ENCODE assay signal across 10 cellular contexts in the genomic region with DNA sequence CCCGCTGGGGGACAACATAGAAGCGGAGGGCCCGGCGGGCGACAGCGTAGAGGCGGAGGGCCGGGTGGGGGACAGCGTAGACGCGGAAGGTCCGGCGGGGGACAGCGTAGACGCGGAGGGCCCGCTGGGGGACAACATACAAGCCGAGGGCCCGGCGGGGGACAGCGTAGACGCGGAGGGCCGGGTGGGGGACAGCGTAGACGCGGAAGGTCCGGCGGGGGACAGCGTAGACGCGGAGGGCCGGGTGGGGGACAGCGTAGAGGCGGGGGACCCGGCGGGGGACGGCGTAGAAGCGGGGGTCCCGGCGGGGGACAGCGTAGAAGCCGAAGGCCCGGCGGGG. TPM values are rescaled to one million over a fixed set of nuclear protein-coding genes. Genes with fewer than 3 reads are reported as not detected.
DNase-seq lines count a peak whose midpoint lies in the region; ATAC-seq and TF ChIP-seq lines count a peak whose summit lies in the region.
"Not testable (repeated sequence)": the region's sequence is repeated elsewhere in the genome, so short reads cannot be mapped to it uniquely, and the experiment has no call there.
"Had no signal": no experiment of that assay in that cellular context is flagged by ENCODE, and none has a peak within 500 bp of the region (broad histone marks: within the 10 kb centered on the region; RNA-seq: fewer than 3 reads in every experiment).

No MANE protein-coding gene starts in this region.

- TF ChIP-seq CTCF in IMR-90 (conservative IDR thresholded peaks at IDR 0.05; ENCODE audit: low read depth, low read length); colonic mucosa (IDR thresholded peaks at IDR 0.05); cardiac muscle cell (IDR thresholded peaks at IDR 0.05; ENCODE audit: low read depth, low read length); lung (IDR thresholded peaks at IDR 0.05; ENCODE audit: control extremely low read depth, extremely low read depth); prostate gland (IDR thresholded peaks at IDR 0.05); thoracic aorta (IDR thresholded peaks at IDR 0.05): not testable (repeated sequence)

- H3K9me3 Mint-ChIP-seq in activated T-cell treated with anti-CD3 and anti-CD28 coated beads, Interleukin-2, amount 50 U/mL, for 24 hours: not testable (repeated sequence)

- H3K27ac ChIP-seq in BLaER1 treated with 17β-estradiol and CSF1 and Interleukin-3, amounts not matched to agents 10 nM and 100 nM; IMR-90 (ENCODE audit: insufficient read depth, low read length); colonic mucosa; cardiac muscle cell; thoracic aorta: not testable (repeated sequence)
- H3K27ac ChIP-seq in lung (ENCODE audit: low read depth in 1 of 2, low read length in 1 of 2) (peak overlapping the region in 1 of 2 donors; percentile 64), prostate gland (peak overlapping the region; percentile 65 to 67)

- H2BK20ac ChIP-seq in IMR-90 (ENCODE audit: low read depth, low read length): not testable (repeated sequence)

- H3K56ac ChIP-seq in IMR-90 (ENCODE audit: extremely low read depth, insufficient read depth, low read length): not testable (repeated sequence)

- H3K36me3 ChIP-seq in BLaER1 treated with 17β-estradiol and CSF1 and Interleukin-3, amounts not matched to agents 10 nM and 100 nM; IMR-90 (ENCODE audit: control insufficient read depth, insufficient read depth, low read length); colonic mucosa; cardiac muscle cell; lung (ENCODE audit: control insufficient read depth in 2 of 2, insufficient read depth in 2 of 2, low read length in 2 of 2); prostate gland; thoracic aorta: not testable (repeated sequence)

- peak overlapping the region in 3 of 11 experiments; percentile 35 to 56 (median 38); a peak in 3 of 22 replicates for H3K9ac ChIP-seq in BLaER1 treated with 17β-estradiol and CSF1 and Interleukin-3, amounts not matched to agents 10 nM and 100 nM
- H3K9ac ChIP-seq in IMR-90 (ENCODE audit: low read depth, low read length): not testable (repeated sequence)
- peak overlapping the region in 1 of 2 donors; percentile 81 for H3K9ac ChIP-seq in colonic mucosa (ENCODE audit: low read depth in 2 of 2, low read length in 2 of 2)

- peak overlapping the region; percentile 47 to 93 (median 70) for H3K4me2 ChIP-seq in BLaER1 treated with 17β-estradiol and CSF1 and Interleukin-3, amounts not matched to agents 10 nM and 100 nM
- H3K4me2 ChIP-seq in IMR-90 (ENCODE audit: low read depth, low read length): peak overlapping the region; percentile 74; the same call in 1 of the 2 replicates

- not testable (repeated sequence) for H3K79me1 ChIP-seq in IMR-90 (ENCODE audit: low read depth in 1 of 2, low read length in 2 of 2)

- H2AK9ac ChIP-seq in IMR-90 (replicated peaks; ENCODE audit: low read depth, low read length, poor library complexity): not testable (repeated sequence)

- H3K27me3 ChIP-seq in BLaER1 treated with 17β-estradiol and CSF1 and Interleukin-3, amounts not matched to agents 10 nM and 100 nM: peaks cover 57 to 78% (median 69%) of the 10 kb centered on the region in 11 experiments
- H3K27me3 ChIP-seq in IMR-90 (ENCODE audit: control insufficient read depth, insufficient read depth, low read length) (peaks cover 86% of the 10 kb centered on the region), colonic mucosa (peaks cover 13% of the 10 kb centered on the region), cardiac muscle cell (peaks cover 94% of the 10 kb centered on the region)
- H3K27me3 ChIP-seq in lung (ENCODE audit: control insufficient read depth, insufficient read depth); prostate gland (replicated peaks; ENCODE audit: insufficient read depth); thoracic aorta (replicated peaks; ENCODE audit: insufficient read depth): not testable (repeated sequence)

- peak overlapping the region; percentile 62 for H2AFZ ChIP-seq in IMR-90 (replicated peaks; ENCODE audit: low read length, poor library complexity)

- in situ Hi-C loops in IMR-90 (cut with MboI; ENCODE audit: low sequenced_read_pairs): not testable (repeated sequence)

- peaks cover 78% of the 10 kb centered on the region for H3K27me3 Mint-ChIP-seq in activated T-cell treated with anti-CD3 and anti-CD28 coated beads, Interleukin-2, amount 50 U/mL, for 24 hours

- CTCF ChIA-PET in IMR-90 (lab: Yijun Ruan, JAX): not testable (repeated sequence)

- H4K8ac ChIP-seq in IMR-90 (ENCODE audit: low read depth in 2 of 2, low read length in 2 of 2): not testable (repeated sequence)

- ATAC-seq in IMR-90 (ENCODE audit: low read depth); lung (ENCODE audit: insufficient read depth, low FRiP score); thoracic aorta (ENCODE audit: insufficient number of reproducible peaks, low FRiP score, low read depth): not testable (repeated sequence)

- peaks cover 5 to 32% (median 7%) of the 10 kb centered on the region in 10 experiments; a peak in 17 of 20 replicates for H3K4me1 ChIP-seq in BLaER1 treated with 17β-estradiol and CSF1 and Interleukin-3, amounts not matched to agents 10 nM and 100 nM
- H3K4me1 ChIP-seq in IMR-90 (ENCODE audit: control insufficient read depth, insufficient read depth, low read length); colonic mucosa; cardiac muscle cell (ENCODE audit: low read depth); prostate gland (replicated peaks): not testable (repeated sequence)
- H3K4me1 ChIP-seq in lung (ENCODE audit: control insufficient read depth in 2 of 2, insufficient read depth in 2 of 2, low read length in 2 of 2) (peaks cover 0 to 13% of the 10 kb centered on the region in 2 donors), thoracic aorta (ENCODE audit: control insufficient read depth in 1 of 2, low read depth in 2 of 2) (peaks cover 15 to 16% of the 10 kb centered on the region in 2 donors)

- not testable (repeated sequence) for H4K91ac ChIP-seq in IMR-90 (ENCODE audit: insufficient read depth, low read depth, low read length)

- H3K4me3 Mint-ChIP-seq in activated T-cell treated with anti-CD3 and anti-CD28 coated beads, Interleukin-2, amount 50 U/mL, for 24 hours: peak overlapping the region; percentile 49

- intact Hi-C loops in IMR-90 (cut with micrococcal nuclease); colonic mucosa (cut with DNase I); prostate gland (cut with DNase I): not testable (repeated sequence)

- DNase-seq in IMR-90; activated T-cell treated with anti-CD3 and anti-CD28 coated beads, Interleukin-2, amount 50 U/mL, for 24 hours; colonic mucosa; cardiac muscle cell (ENCODE audit: low read depth in 1 of 2, low spot score in 1 of 2); lung (ENCODE audit: low spot score); prostate gland (ENCODE audit: low spot score); thoracic aorta (ENCODE audit: low spot score): not testable (repeated sequence)

- not testable (repeated sequence) for H3K4me1 Mint-ChIP-seq in activated T-cell treated with anti-CD3 and anti-CD28 coated beads, Interleukin-2, amount 50 U/mL, for 24 hours (ENCODE audit: low read depth)

- H3K23ac ChIP-seq in IMR-90 (ENCODE audit: low read depth, low read length): not testable (repeated sequence)

- not testable (repeated sequence) for H3K18ac ChIP-seq in IMR-90 (ENCODE audit: low read depth, low read length)

- H3K14ac ChIP-seq in IMR-90 (replicated peaks; ENCODE audit: low read depth, low read length): not testable (repeated sequence)

- H2AK5ac ChIP-seq in IMR-90 (ENCODE audit: low read depth, low read length): not testable (repeated sequence)

- not testable (repeated sequence) for H2BK120ac ChIP-seq in IMR-90 (ENCODE audit: low read depth, low read length)

- H4K5ac ChIP-seq in IMR-90 (ENCODE audit: low read depth, low read length): not testable (repeated sequence)

- POLR2A ChIA-PET in IMR-90 (lab: Charles Lee; ENCODE audit: unreplicated experiment): not testable (repeated sequence)

- not testable (repeated sequence) for H4K20me1 ChIP-seq in BLaER1 treated with 17β-estradiol and CSF1 and Interleukin-3, amounts not matched to agents 10 nM and 100 nM; IMR-90 (ENCODE audit: insufficient read depth, low read length)

- 1% methylated on average over 13 of the region's 46 CpGs; no CpG with 5 or more reads in 1 of the 2 experiments for WGBS in IMR-90 (ENCODE audit: extremely low coverage in 2 of 2, insufficient read length in 1 of 2), 2 experiments
- 2 to 3% methylated on average over 38 to 46 of the region's 46 CpGs for WGBS in lung, 2 donors
- 2% methylated on average over 46 of the region's 46 CpGs for WGBS in prostate gland

- H2BK15ac ChIP-seq in IMR-90 (ENCODE audit: low read depth, low read length): not testable (repeated sequence)

- peaks cover 13 to 39% (median 25%) of the 10 kb centered on the region in 11 experiments for H3K9me3 ChIP-seq in BLaER1 treated with 17β-estradiol and CSF1 and Interleukin-3, amounts not matched to agents 10 nM and 100 nM (replicated peaks in 1 of 11)
- H3K9me3 ChIP-seq in IMR-90 (ENCODE audit: control insufficient read depth, insufficient read depth, low read length); colonic mucosa; cardiac muscle cell (ENCODE audit: low read depth); lung (ENCODE audit: control insufficient read depth in 2 of 2, insufficient read depth in 1 of 2, low read length in 1 of 2); prostate gland; thoracic aorta: not testable (repeated sequence)

- H3K4ac ChIP-seq in IMR-90 (ENCODE audit: low read depth, low read length): not testable (repeated sequence)

- not testable (repeated sequence) for TF ChIP-seq POLR2A in IMR-90 (IDR thresholded peaks at IDR 0.05; ENCODE audit: low read depth, low read length); prostate gland (IDR thresholded peaks at IDR 0.05)

- not testable (repeated sequence) for H3K36me3 Mint-ChIP-seq in activated T-cell treated with anti-CD3 and anti-CD28 coated beads, Interleukin-2, amount 50 U/mL, for 24 hours (ENCODE audit: low read depth)

- dilution Hi-C loops in IMR-90 (cut with HindIII; ENCODE audit: low sequenced_read_pairs, unreplicated experiment): not testable (repeated sequence)

- H2BK5ac ChIP-seq in IMR-90 (ENCODE audit: low read depth, low read length, poor library complexity, severe bottlenecking): not testable (repeated sequence)

- not testable (repeated sequence) for BruUV-seq in IMR-90 (replicated peaks; lab: Mats Ljungman, UMichigan)

- not testable (repeated sequence) for H3K27ac Mint-ChIP-seq in activated T-cell treated with anti-CD3 and anti-CD28 coated beads, Interleukin-2, amount 50 U/mL, for 24 hours

- TF ChIP-seq RAD21 in IMR-90 (IDR thresholded peaks at IDR 0.05; ENCODE audit: low read length): not testable (repeated sequence)

- not testable (repeated sequence) for H3K9me1 ChIP-seq in IMR-90 (ENCODE audit: insufficient read depth, low read length)

- peak overlapping the region; percentile 35 to 63 (median 48); a peak in 17 of 20 replicates for H3K4me3 ChIP-seq in BLaER1 treated with 17β-estradiol and CSF1 and Interleukin-3, amounts not matched to agents 10 nM and 100 nM
- peak overlapping the region; percentile 20 for H3K4me3 ChIP-seq in IMR-90 (ENCODE audit: insufficient read depth, low read depth, low read length)
- peak overlapping the region; percentile 63 for H3K4me3 ChIP-seq in colonic mucosa
- H3K4me3 ChIP-seq in cardiac muscle cell: peak overlapping the region; percentile 15
- peak overlapping the region; percentile 40 for H3K4me3 ChIP-seq in lung
- H3K4me3 ChIP-seq in prostate gland: peak overlapping the region; percentile 34 to 46
- peak overlapping the region; percentile 67 for H3K4me3 ChIP-seq in thoracic aorta

RNA-seq across cellular contexts. Expression of a gene that starts 1.1 kb away (rescaled TPM):
- total RNA-seq in IMR-90 (2012; rRNA removed) (not detected in 2 replicates), colonic mucosa (10 to 100 TPM in 1 of 2 donors, 1 to 10 TPM in 1; 9.4 to 12.8 TPM), cardiac muscle cell (not detected in 2 replicates), lung (10 to 100 TPM; 35.4 to 63.9 TPM), prostate gland (1 to 10 TPM; 3.4 to 7.0 TPM), thoracic aorta (1 to 10 TPM; 2.8 to 7.3 TPM)
- polyA plus RNA-seq in IMR-90 (2012; rRNA removed) (not detected in 2 replicates), cardiac muscle cell (not detected in 2 replicates), lung (10 to 100 TPM; 15.1 to 25.9 TPM)
- polyA plus RNA-seq in IMR-90 (2012; cell fraction: cytosol; rRNA removed): not detected in 2 replicates
- not detected in 2 replicates for polyA plus RNA-seq in IMR-90 (2012; cell fraction: nucleus; rRNA removed; ENCODE audit: low replicate concordance)
- total RNA-seq: bronchial epithelial cell, K562 had no signal
- polyA plus RNA-seq: K562 had no signal

RNA-seq across cellular contexts. Expression of a gene that starts 54.9 kb away (rescaled TPM):
- 175 and 183 TPM in 2 replicates for total RNA-seq in IMR-90 (2012; rRNA removed)
- 43.0 and 53.5 TPM in 2 replicates for polyA plus RNA-seq in IMR-90 (2012; rRNA removed)
- polyA plus RNA-seq in IMR-90 (2012; cell fraction: cytosol; rRNA removed): 13.6 and 13.7 TPM in 2 replicates
- polyA plus RNA-seq in IMR-90 (2012; cell fraction: nucleus; rRNA removed; ENCODE audit: low replicate concordance): 32.6 and 64.1 TPM in 2 replicates
- 10 to 100 TPM; 38.0 to 68.7 TPM for total RNA-seq in colonic mucosa
- 47.4 and 48.4 TPM in 2 replicates for total RNA-seq in cardiac muscle cell
- polyA plus RNA-seq in cardiac muscle cell: 96.2 and 104 TPM in 2 replicates
- total RNA-seq in lung: 10 to 100 TPM; 29.3 to 32.8 TPM
- polyA plus RNA-seq in lung: 10 to 100 TPM; 12.2 to 30.3 TPM
- 10 to 100 TPM; 12.0 to 14.1 TPM for total RNA-seq in prostate gland
- total RNA-seq in thoracic aorta: 10 to 100 TPM; 39.3 to 45.2 TPM

Comparison
In these comparisons a context has a peak if more than half of its experiments do, and no peak if none do; other contexts are left out.
1. H3K4me3 ChIP-seq: peak in every context shown above with its lines; median percentile 67 in thoracic aorta; 63 in colonic mucosa; 48 in BLaER1 treated with 17β-estradiol and CSF1 and Interleukin-3, amounts not matched to agents 10 nM and 100 nM; 40 in lung; 40 in prostate gland; 20 in IMR-90; 15 in cardiac muscle cell.